ENCODE assay signal across 6 cellular contexts in genomic region chr13:45378786-45379185, GRCh38. TPM values are rescaled to one million over a fixed set of nuclear protein-coding genes. Genes with fewer than 3 reads are reported as not detected.
DNase-seq lines count a peak whose midpoint lies in the region; TF ChIP-seq lines count a peak whose summit lies in the region.
"Not testable (repeated sequence)": the region's sequence is repeated elsewhere in the genome, so short reads cannot be mapped to it uniquely, and the experiment has no call there.

No MANE protein-coding gene starts in this region.

- peak overlapping the region; percentile 98 for H3K27ac Mint-ChIP-seq in neural crest cell (ENCODE audit: unreplicated experiment)

- not testable (repeated sequence) for H3K4me1 ChIP-seq in neuronal stem cell (ENCODE audit: control insufficient read depth in 2 of 2, insufficient read depth in 1 of 2, low read depth in 1 of 2, low read length in 2 of 2); sigmoid colon

- H3K4me1 Mint-ChIP-seq in neural crest cell = peaks cover 28% of the 10 kb centered on the region

- H3K23ac ChIP-seq in neuronal stem cell (ENCODE audit: low read depth, low read length, poor library complexity) = not testable (repeated sequence)

- not testable (repeated sequence) for H3K9me3 Mint-ChIP-seq in neural crest cell

- not testable (repeated sequence) for H3K4me2 ChIP-seq in neuronal stem cell (ENCODE audit: insufficient read depth, low read length, poor library complexity, severe bottlenecking)

- not testable (repeated sequence) for H2BK5ac ChIP-seq in neuronal stem cell (ENCODE audit: low read length)

- not testable (repeated sequence) for H3K27me3 ChIP-seq in neuronal stem cell (ENCODE audit: control insufficient read depth in 3 of 3, insufficient read depth in 3 of 3, low read depth in 1 of 3, low read length in 3 of 3); sigmoid colon

- H2BK15ac ChIP-seq in neuronal stem cell (ENCODE audit: low read length) = not testable (repeated sequence)

- DNase-seq in ELF-1 (ENCODE audit: low read depth, low spot score) (peak; percentile 67), RPMI7951 (ENCODE audit: low read depth) (peak; percentile 54), sigmoid colon (peak; percentile 51)
- DNase-seq in activated effector memory CD4-positive, alpha-beta T cell treated with anti-CD3 and anti-CD28 coated beads, Interleukin-2, amount 50 U/mL, for 16 hours = peak; percentile 9
- not testable (repeated sequence) for DNase-seq in neural crest cell (ENCODE audit: low read depth, low spot score); neuronal stem cell (ENCODE audit: low spot score)

- not testable (repeated sequence) for TF ChIP-seq EP300 in sigmoid colon (IDR thresholded peaks at IDR 0.05)

- H3K36me3 Mint-ChIP-seq in neural crest cell (ENCODE audit: low read depth) = not testable (repeated sequence)

- H3K27ac ChIP-seq in neuronal stem cell (replicated peaks; ENCODE audit: low read length) (peak overlapping the region; percentile 89), sigmoid colon (peak overlapping the region in 1 of 4 donors; percentile 8)

- TF ChIP-seq CTCF in neural crest cell (conservative IDR thresholded peaks at IDR 0.05); sigmoid colon (IDR thresholded peaks at IDR 0.05): not testable (repeated sequence)

- H3K79me1 ChIP-seq in neuronal stem cell (ENCODE audit: low read depth, low read length) = not testable (repeated sequence)

- TF ChIP-seq POLR2A in sigmoid colon (IDR thresholded peaks at IDR 0.05) = not testable (repeated sequence)

- not testable (repeated sequence) for H3K4me3 ChIP-seq in neuronal stem cell (ENCODE audit: low read length in 2 of 2)
- H3K4me3 ChIP-seq in sigmoid colon = peak overlapping the region in 1 of 4 donors; percentile 13

- intact Hi-C loops in sigmoid colon (cut with DNase I) = not testable (repeated sequence)

- H3K4ac ChIP-seq in neuronal stem cell (ENCODE audit: low read length) = not testable (repeated sequence)

- H2AFZ ChIP-seq in neuronal stem cell (ENCODE audit: low read length) = not testable (repeated sequence)

- H3K9me3 ChIP-seq in neuronal stem cell (replicated peaks in 1 of 2; ENCODE audit: control insufficient read depth in 2 of 2, insufficient read depth in 1 of 2, low read depth in 1 of 2, low read length in 2 of 2); sigmoid colon: not testable (repeated sequence)

- not testable (repeated sequence) for H2BK120ac ChIP-seq in neuronal stem cell (ENCODE audit: low read depth, low read length)

- no CpG with 5 or more reads among the region's 8 CpGs for WGBS in neuronal stem cell (ENCODE audit: extremely low coverage in 2 of 2, insufficient read length in 2 of 2, insufficient replicate concordance in 1 of 2), 2 donors
- WGBS in sigmoid colon, 2 donors = 93 to 95% methylated on average over 8 of the region's 8 CpGs

- H3K36me3 ChIP-seq in neuronal stem cell (replicated peaks in 1 of 2; ENCODE audit: control insufficient read depth in 2 of 2, insufficient read depth in 2 of 2, low read length in 2 of 2); sigmoid colon: not testable (repeated sequence)

- H3K14ac ChIP-seq in neuronal stem cell (ENCODE audit: low read length) = not testable (repeated sequence)

- not testable (repeated sequence) for H2AK5ac ChIP-seq in neuronal stem cell (ENCODE audit: low read depth, low read length)

- not testable (repeated sequence) for H3K9ac ChIP-seq in neuronal stem cell (ENCODE audit: low read depth, low read length, poor library complexity)

- H3K4me3 Mint-ChIP-seq in neural crest cell = peak overlapping the region; percentile 93

- H4K91ac ChIP-seq in neuronal stem cell (ENCODE audit: low read depth, low read length, poor library complexity) = not testable (repeated sequence)

- not testable (repeated sequence) for H3K27me3 Mint-ChIP-seq in neural crest cell (ENCODE audit: low read depth)

- H3K18ac ChIP-seq in neuronal stem cell (ENCODE audit: low read length) = not testable (repeated sequence)

- not testable (repeated sequence) for H4K8ac ChIP-seq in neuronal stem cell (ENCODE audit: low read depth, low read length)

- H2BK12ac ChIP-seq in neuronal stem cell (ENCODE audit: low read length) = not testable (repeated sequence)

RNA-seq across cellular contexts. Expression of gene TPT1, which starts 37.8 kb away (rescaled TPM):
- total RNA-seq in RPMI7951 (2014; rRNA removed; shearing (Covaris generic)) = 1,659 and 1,842 TPM in 2 replicates
- total RNA-seq in neural crest cell = 2,364 and 2,627 TPM in 2 replicates
- 2,914 TPM for polyA plus RNA-seq in neuronal stem cell (2013, experiment 1 of 2)
- 3,114 TPM for polyA plus RNA-seq in neuronal stem cell (2013, experiment 2 of 2)
- total RNA-seq in sigmoid colon = 1,000 to 10,000 TPM; 3,556 to 5,645 (median 4,871) TPM
- polyA plus RNA-seq in sigmoid colon = over 10,000 TPM in 2 of 3 donors, 1,000 to 10,000 TPM in 1; 6,420 to 14,118 (median 13,579) TPM

RNA-seq across cellular contexts. Expression of gene SLC25A30, which starts 39.4 kb away (rescaled TPM):
- total RNA-seq in RPMI7951 (2014; rRNA removed; shearing (Covaris generic)) = 5.6 and 6.5 TPM in 2 replicates
- 14.0 and 15.4 TPM in 2 replicates for total RNA-seq in neural crest cell
- polyA plus RNA-seq in neuronal stem cell (2013, experiment 1 of 2) = 8.0 TPM
- 9.0 TPM for polyA plus RNA-seq in neuronal stem cell (2013, experiment 2 of 2)
- 10 to 100 TPM in 2 of 4 donors, 1 to 10 TPM in 2; 9.1 to 15.9 (median 10.2) TPM for total RNA-seq in sigmoid colon
- polyA plus RNA-seq in sigmoid colon = 1 to 10 TPM; 5.8 to 8.4 (median 6.5) TPM
